In the genomic region with DNA sequence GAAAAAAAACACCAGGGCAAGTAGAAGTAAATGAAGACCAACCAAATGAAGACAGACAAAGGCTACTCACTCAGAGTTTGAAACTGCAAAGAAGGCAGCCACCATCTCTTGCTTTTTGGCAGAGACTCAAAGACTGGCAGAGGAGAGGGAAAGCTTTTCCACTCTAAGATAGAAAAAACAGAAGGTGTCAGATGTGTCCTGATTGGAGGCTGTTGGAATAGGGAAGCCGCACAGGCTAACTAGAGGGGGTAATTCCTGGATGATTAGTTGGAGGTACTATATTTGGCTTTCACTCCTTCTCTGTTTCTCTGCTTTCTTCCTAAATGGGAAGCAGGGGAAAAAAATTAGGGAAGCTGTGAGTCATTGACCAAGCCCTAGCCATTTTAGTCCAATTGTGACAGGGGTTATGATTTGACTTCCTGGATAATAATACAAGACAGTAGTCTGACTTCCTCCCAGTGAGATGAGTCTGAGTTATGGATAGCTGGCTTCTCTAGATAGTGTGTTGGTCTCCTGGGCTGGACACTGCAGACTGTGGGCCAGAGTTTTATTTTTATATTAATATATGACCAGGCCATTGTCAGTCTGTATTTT, we compare ENCODE assay signal across 21 cellular contexts.
"Had no signal": no experiment of that assay in that cellular context is flagged by ENCODE, and none has a peak within 500 bp of the region (broad histone marks: within the 10 kb centered on the region; RNA-seq: fewer than 3 reads in every experiment).

No MANE protein-coding gene starts in this region.

- H3K9me3 ChIP-seq: breast epithelium, esophagus squamous epithelium, gastrocnemius medialis, left lung, transverse colon, vagina had no signal

- DNase-seq: activated CD4-positive, alpha-beta T cell treated with anti-CD3 and anti-CD28 coated beads for 1 hour; activated CD8-positive, alpha-beta memory T cell treated with anti-CD3 and anti-CD28 coated beads for 24 hours; activated CD8-positive, alpha-beta memory T cell treated with anti-CD3 and anti-CD28 coated beads, Interleukin-2, amount 50 U/mL, for 48 hours; activated effector memory CD4-positive, alpha-beta T cell treated with anti-CD3 and anti-CD28 coated beads, Interleukin-2, amount 50 U/mL, for 16 hours; activated naive CD4-positive, alpha-beta T cell treated with anti-CD3 and anti-CD28 coated beads, Interleukin-2, amount 50 U/mL, for 16 hours; activated T-cell treated with anti-CD3 and anti-CD28 coated beads, Interleukin-2, amount 50 U/mL, for 48 hours; aorta; effector memory CD4-positive, alpha-beta T cell; esophagus squamous epithelium; gastrocnemius medialis; left lung; posterior cingulate gyrus; retina; stimulated activated CD4-positive, alpha-beta T cell treated with anti-CD3 and anti-CD28 coated beads, Interleukin-12 subunit alpha, Interleukin-12 subunit beta, amount 100 ng/mL, for 4 hours; stimulated activated CD4-positive, alpha-beta T cell treated with anti-CD3 and anti-CD28 coated beads, Interleukin-2, amount 100 ng/mL, for 24 hours; stimulated activated naive CD8-positive, alpha-beta T cell treated with anti-CD3 and anti-CD28 coated beads, Interleukin-15, Interleukin-2, amounts not matched to agents 100 U/mL and 50 U/mL, for 24 hours; T-helper 17 cell; transverse colon had no signal

- H3K27ac ChIP-seq: breast epithelium, esophagus squamous epithelium, gastrocnemius medialis, left lung, transverse colon, vagina, VCaP had no signal

- H3K4me1 ChIP-seq: breast epithelium, esophagus squamous epithelium, gastrocnemius medialis, left lung, vagina had no signal

- H3K4me3 ChIP-seq: breast epithelium, esophagus squamous epithelium, gastrocnemius medialis, left lung, transverse colon, vagina had no signal

- H3K36me3 ChIP-seq: breast epithelium, esophagus squamous epithelium, gastrocnemius medialis, left lung, transverse colon, vagina had no signal

- ATAC-seq: gastrocnemius medialis; left lung; stimulated activated naive CD8-positive, alpha-beta T cell treated with anti-CD3 and anti-CD28 coated beads, Interleukin-15, Interleukin-2, amounts not matched to agents 100 U/mL and 50 U/mL, for 24 hours; T-helper 17 cell had no signal

- H3K27me3 ChIP-seq: breast epithelium, esophagus squamous epithelium, gastrocnemius medialis, left lung, transverse colon, vagina had no signal
